Comparison of ENCODE assay signal across 11 cellular contexts in the genomic region with DNA sequence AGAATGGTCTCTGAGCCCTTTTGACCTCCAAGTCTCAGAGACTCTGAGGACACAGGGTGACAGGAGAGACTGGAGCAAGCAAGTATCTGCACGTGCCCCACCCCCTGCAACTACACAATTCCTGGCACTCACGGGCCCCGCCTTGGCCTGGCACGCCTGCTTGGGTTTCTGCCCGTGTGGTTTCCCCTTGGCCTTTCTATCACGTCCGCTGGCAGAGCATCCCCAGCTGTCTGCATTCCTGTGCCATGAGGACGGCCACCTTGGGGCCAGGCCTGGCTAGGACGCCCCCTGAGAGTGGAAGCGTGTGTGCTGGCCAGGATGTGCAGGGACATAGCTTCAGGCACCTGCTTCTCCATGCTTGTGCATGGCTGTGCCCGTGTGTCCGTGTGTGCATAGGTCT. TPM values are rescaled to one million over a fixed set of nuclear protein-coding genes. Genes with fewer than 3 reads are reported as not detected.
A peak's percentile ranks its signal among the peaks of the same experiment; 100 is the strongest.
DNase-seq lines count a peak whose midpoint lies in the region; ATAC-seq, FAIRE-seq and TF ChIP-seq lines count a peak whose summit lies in the region.
"Had no signal": no experiment of that assay in that cellular context is flagged by ENCODE, and none has a peak within 500 bp of the region (broad histone marks: within the 10 kb centered on the region; RNA-seq: fewer than 3 reads in every experiment).

No MANE protein-coding gene starts in this region.

- TF ChIP-seq CTCF in GM23338 (conservative IDR thresholded peaks at IDR 0.05; ENCODE audit: low read depth in 2 of 2), result no peak

- H3K27ac Mint-ChIP-seq in GM23338, result no peak overlapping the region

- ATAC-seq in GM23338 (no peak), left cardiac atrium (peak; percentile 32 to 39), HG03460 (IDR thresholded peaks at IDR 0.05; ENCODE audit: unreplicated experiment) (no peak)

- peaks cover 12% of the 10 kb centered on the region for H3K27me3 ChIP-seq in GM23338 (ENCODE audit: insufficient read depth)
- no peaks in the 10 kb centered on the region for H3K27me3 ChIP-seq in small intestine (ENCODE audit: control insufficient read depth in 2 of 2, insufficient read depth in 2 of 2, low read length in 2 of 2)
- H3K27me3 ChIP-seq: brain microvascular endothelial cell had no signal

- no peaks in the 10 kb centered on the region for H3K79me2 ChIP-seq in GM23338 (replicated peaks; ENCODE audit: insufficient read depth)

- H3K4me1 ChIP-seq in GM23338 (ENCODE audit: insufficient read depth) (peaks cover 12% of the 10 kb centered on the region; the same call in 1 of the 2 replicates), small intestine (ENCODE audit: control insufficient read depth in 2 of 2, insufficient read depth in 1 of 2, low read depth in 1 of 2, low read length in 1 of 2) (peaks cover 3 to 11% of the 10 kb centered on the region in 2 donors)

- H3K9me3 ChIP-seq in small intestine (ENCODE audit: control insufficient read depth, low read depth), result no peaks in the 10 kb centered on the region

- intact Hi-C loops in left cardiac atrium (cut with DNase I), result no loop called here

- H3K36me3 ChIP-seq in GM23338 (ENCODE audit: insufficient read depth) (no peaks in the 10 kb centered on the region), small intestine (ENCODE audit: control insufficient read depth in 2 of 2, insufficient read depth in 2 of 2, low read length in 2 of 2) (no peaks in the 10 kb centered on the region)
- H3K36me3 ChIP-seq: brain microvascular endothelial cell had no signal

- FAIRE-seq in small intestine (lab: Jason Lieb, UNC), result no peak

- H3K27me3 Mint-ChIP-seq in GM23338 (ENCODE audit: insufficient read depth, low read depth, poor library complexity), result peaks cover 19% of the 10 kb centered on the region

- H3F3A ChIP-seq in GM23338 (replicated peaks; ENCODE audit: low read depth), result 0 out of 2 replicates have a peak, but pooled peaks cover 5% of the 10 kb centered on the region

- H3K4me3 ChIP-seq in GM23338 (no peak overlapping the region), small intestine (ENCODE audit: low read depth in 1 of 2, low read length in 2 of 2) (no peak overlapping the region)

- WGBS in small intestine, 3 donors, result 21 to 59% (median 39%) methylated on average over 12 of the region's 12 CpGs

- no peaks in the 10 kb centered on the region for H3K9me2 ChIP-seq in GM23338 (ENCODE audit: insufficient read depth)

- no peaks in the 10 kb centered on the region for H3K36me3 Mint-ChIP-seq in GM23338 (ENCODE audit: low read depth)

- peak; percentile 30 for DNase-seq in GM23338 (ENCODE audit: low spot score)
- peak; percentile 52 for DNase-seq in T1000 (lab: John Stamatoyannopoulos, UW)
- DNase-seq in left cardiac atrium, result peak; percentile 82
- DNase-seq in small intestine, result peak; percentile 92
- DNase-seq in hepatic stellate cell (ENCODE audit: low spot score), result no peak
- DNase-seq in NCI-H1417 (lab: John Stamatoyannopoulos, UW), result no peak
- no peak for DNase-seq in AML-193 (lab: John Stamatoyannopoulos, UW)
- DNase-seq: brain microvascular endothelial cell, GF-D8, NCI-H82 had no signal

- no peaks in the 10 kb centered on the region for H3K9me3 Mint-ChIP-seq in GM23338

- H3K27ac ChIP-seq in GM23338 (ENCODE audit: low read depth) (no peak overlapping the region), small intestine (ENCODE audit: low read depth in 1 of 2, low read length in 1 of 2) (peak overlapping the region; percentile 22 to 33)
- H3K27ac ChIP-seq: brain microvascular endothelial cell had no signal

- H3K4me3 Mint-ChIP-seq in GM23338, result no peak overlapping the region

- H2AFZ ChIP-seq in GM23338, result no peak overlapping the region

- H3K4me1 Mint-ChIP-seq in GM23338, result peaks cover 26% of the 10 kb centered on the region

- no peak overlapping the region for H3K4me2 ChIP-seq in GM23338

- H4K20me1 ChIP-seq in GM23338 (replicated peaks; ENCODE audit: insufficient read depth), result no peaks in the 10 kb centered on the region

TF ChIP-seq in GM23338, 12 proteins besides CTCF, POLR2A, EP300 and RAD21 (continues in another document):
- TF ChIP-seq, protein P1, sequence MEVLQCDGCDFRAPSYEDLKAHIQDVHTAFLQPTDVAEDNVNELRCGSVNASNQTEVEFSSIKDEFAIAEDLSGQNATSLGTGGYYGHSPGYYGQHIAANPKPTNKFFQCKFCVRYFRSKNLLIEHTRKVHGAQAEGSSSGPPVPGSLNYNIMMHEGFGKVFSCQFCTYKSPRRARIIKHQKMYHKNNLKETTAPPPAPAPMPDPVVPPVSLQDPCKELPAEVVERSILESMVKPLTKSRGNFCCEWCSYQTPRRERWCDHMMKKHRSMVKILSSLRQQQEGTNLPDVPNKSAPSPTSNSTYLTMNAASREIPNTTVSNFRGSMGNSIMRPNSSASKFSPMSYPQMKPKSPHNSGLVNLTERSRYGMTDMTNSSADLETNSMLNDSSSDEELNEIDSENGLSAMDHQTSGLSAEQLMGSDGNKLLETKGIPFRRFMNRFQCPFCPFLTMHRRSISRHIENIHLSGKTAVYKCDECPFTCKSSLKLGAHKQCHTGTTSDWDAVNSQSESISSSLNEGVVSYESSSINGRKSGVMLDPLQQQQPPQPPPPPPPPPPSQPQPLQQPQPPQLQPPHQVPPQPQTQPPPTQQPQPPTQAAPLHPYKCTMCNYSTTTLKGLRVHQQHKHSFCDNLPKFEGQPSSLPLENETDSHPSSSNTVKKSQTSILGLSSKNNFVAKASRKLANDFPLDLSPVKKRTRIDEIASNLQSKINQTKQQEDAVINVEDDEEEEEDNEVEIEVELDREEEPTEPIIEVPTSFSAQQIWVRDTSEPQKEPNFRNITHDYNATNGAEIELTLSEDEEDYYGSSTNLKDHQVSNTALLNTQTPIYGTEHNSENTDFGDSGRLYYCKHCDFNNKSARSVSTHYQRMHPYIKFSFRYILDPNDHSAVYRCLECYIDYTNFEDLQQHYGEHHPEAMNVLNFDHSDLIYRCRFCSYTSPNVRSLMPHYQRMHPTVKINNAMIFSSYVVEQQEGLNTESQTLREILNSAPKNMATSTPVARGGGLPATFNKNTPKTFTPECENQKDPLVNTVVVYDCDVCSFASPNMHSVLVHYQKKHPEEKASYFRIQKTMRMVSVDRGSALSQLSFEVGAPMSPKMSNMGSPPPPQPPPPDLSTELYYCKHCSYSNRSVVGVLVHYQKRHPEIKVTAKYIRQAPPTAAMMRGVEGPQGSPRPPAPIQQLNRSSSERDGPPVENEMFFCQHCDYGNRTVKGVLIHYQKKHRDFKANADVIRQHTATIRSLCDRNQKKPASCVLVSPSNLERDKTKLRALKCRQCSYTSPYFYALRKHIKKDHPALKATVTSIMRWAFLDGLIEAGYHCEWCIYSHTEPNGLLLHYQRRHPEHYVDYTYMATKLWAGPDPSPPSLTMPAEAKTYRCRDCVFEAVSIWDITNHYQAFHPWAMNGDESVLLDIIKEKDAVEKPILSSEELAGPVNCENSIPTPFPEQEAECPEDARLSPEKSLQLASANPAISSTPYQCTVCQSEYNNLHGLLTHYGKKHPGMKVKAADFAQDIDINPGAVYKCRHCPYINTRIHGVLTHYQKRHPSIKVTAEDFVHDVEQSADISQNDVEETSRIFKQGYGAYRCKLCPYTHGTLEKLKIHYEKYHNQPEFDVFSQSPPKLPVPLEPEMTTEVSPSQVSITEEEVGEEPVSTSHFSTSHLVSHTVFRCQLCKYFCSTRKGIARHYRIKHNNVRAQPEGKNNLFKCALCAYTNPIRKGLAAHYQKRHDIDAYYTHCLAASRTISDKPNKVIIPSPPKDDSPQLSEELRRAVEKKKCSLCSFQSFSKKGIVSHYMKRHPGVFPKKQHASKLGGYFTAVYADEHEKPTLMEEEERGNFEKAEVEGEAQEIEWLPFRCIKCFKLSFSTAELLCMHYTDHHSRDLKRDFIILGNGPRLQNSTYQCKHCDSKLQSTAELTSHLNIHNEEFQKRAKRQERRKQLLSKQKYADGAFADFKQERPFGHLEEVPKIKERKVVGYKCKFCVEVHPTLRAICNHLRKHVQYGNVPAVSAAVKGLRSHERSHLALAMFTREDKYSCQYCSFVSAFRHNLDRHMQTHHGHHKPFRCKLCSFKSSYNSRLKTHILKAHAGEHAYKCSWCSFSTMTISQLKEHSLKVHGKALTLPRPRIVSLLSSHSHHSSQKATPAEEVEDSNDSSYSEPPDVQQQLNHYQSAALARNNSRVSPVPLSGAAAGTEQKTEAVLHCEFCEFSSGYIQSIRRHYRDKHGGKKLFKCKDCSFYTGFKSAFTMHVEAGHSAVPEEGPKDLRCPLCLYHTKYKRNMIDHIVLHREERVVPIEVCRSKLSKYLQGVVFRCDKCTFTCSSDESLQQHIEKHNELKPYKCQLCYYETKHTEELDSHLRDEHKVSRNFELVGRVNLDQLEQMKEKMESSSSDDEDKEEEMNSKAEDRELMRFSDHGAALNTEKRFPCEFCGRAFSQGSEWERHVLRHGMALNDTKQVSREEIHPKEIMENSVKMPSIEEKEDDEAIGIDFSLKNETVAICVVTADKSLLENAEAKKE (CRISPR knock-in tag; IDR thresholded peaks at IDR 0.05), result no peak
- no peak for TF ChIP-seq CREB1 (CRISPR knock-in tag; IDR thresholded peaks at IDR 0.05; ENCODE audit: low read depth)
- no peak for TF ChIP-seq STAT1 (IDR thresholded peaks at IDR 0.05; ENCODE audit: unreplicated experiment)
- no peak for TF ChIP-seq POLR2AphosphoS5 (IDR thresholded peaks at IDR 0.05; ENCODE audit: low read depth)

RNA-seq across cellular contexts. Expression of a gene that starts 14.3 kb away (rescaled TPM):
- total RNA-seq in GM23338 (2014; rRNA removed; shearing (Covaris generic)), result not detected in 2 replicates
- polyA plus RNA-seq in GM23338 (2016; fragmentation: Nextera tagmentation; extraction: Ambion mirVana), result not detected in 2 replicates
- 1 to 10 TPM in 1 of 2 donors, under 1 TPM in 1; 0.18 to 1.2 TPM for total RNA-seq in left cardiac atrium
- 10 to 100 TPM in 2 of 3 donors, 1 to 10 TPM in 1; 5.5 to 22.8 (median 13.5) TPM for polyA plus RNA-seq in small intestine

Comparison
In these comparisons a context has a peak if more than half of its experiments do, and no peak if none do; other contexts are left out.
1. ATAC-seq: peak in left cardiac atrium (2 of 2); none in GM23338 (single experiment) and HG03460 (single experiment).
2. DNase-seq: peak in GM23338 (single experiment), T1000 (single experiment), left cardiac atrium (single experiment) and small intestine (single experiment); none in hepatic stellate cell (single experiment), NCI-H1417 (0 of 3) and AML-193 (0 of 2).